In genomic region chr2:105329197-105329554, GRCh38 we compare ENCODE assay signal across 1 cellular context.
TF ChIP-seq lines count a peak whose summit lies in the region.

No MANE protein-coding gene starts in this region.

TF ChIP-seq in A549, 52 proteins besides CTCF, POLR2A, EP300 and RAD21 (continued from another document):
- no peak for TF ChIP-seq BCL3 (IDR thresholded peaks at IDR 0.05)
- TF ChIP-seq POLR2AphosphoS2 (conservative IDR thresholded peaks at IDR 0.05; ENCODE audit: low read length) = no peak
- TF ChIP-seq ZSCAN20 (CRISPR knock-in tag; IDR thresholded peaks at IDR 0.05) = no peak
- TF ChIP-seq GATA3 (IDR thresholded peaks at IDR 0.05; ENCODE audit: borderline replicate concordance) = no peak
- no peak for TF ChIP-seq EHMT2 (IDR thresholded peaks at IDR 0.05; ENCODE audit: low read depth)
- no peak for TF ChIP-seq ZC3H11A (IDR thresholded peaks at IDR 0.05)
- TF ChIP-seq, protein P1, sequence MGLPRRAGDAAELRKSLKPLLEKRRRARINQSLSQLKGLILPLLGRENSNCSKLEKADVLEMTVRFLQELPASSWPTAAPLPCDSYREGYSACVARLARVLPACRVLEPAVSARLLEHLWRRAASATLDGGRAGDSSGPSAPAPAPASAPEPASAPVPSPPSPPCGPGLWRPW (IDR thresholded peaks at IDR 0.05) = no peak
- TF ChIP-seq EHF (CRISPR knock-in tag; IDR thresholded peaks at IDR 0.05) = no peak
- TF ChIP-seq ESRRA (IDR thresholded peaks at IDR 0.05; ENCODE audit: borderline replicate concordance, low read length) = no peak
- no peak for TF ChIP-seq ZFP36 (IDR thresholded peaks at IDR 0.05; ENCODE audit: borderline replicate concordance, partially characterized antibody)
